In the genomic region with DNA sequence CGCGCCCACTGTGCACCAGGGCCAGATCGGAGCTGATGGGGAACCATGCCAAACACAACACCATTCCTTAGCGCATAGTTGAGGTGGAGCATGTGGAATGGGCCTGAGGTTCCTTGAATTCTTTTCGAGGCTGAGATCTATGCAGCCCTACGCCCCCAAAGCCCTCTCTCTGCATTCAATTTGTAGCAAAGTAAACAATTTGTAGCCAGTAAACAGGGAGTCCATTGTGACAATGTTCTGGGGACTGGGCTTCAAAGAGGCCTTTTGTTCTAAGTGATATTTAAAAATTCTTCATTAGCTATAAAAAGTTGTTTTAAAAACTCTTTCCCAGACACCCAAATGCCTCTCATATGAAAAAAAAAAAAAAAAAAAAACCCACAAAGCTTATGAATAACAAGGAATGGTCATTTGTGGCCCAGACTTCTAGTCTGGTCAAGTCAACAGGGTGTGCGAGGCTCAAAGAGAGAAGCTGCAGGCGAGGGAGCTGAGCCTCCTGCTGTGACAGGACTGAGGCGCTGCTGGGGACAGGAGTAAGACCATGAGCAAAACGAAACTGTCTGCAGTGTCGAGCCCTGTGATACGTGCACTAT, we compare ENCODE assay signal across 1 cellular context.
TF ChIP-seq lines count a peak whose summit lies in the region.

No MANE protein-coding gene starts in this region.

TF ChIP-seq in IMR-90, 13 proteins besides CTCF, POLR2A, EP300 and RAD21:
- TF ChIP-seq USF2 (IDR thresholded peaks at IDR 0.05; ENCODE audit: low read depth, low read length) (no peak), SMC3 (IDR thresholded peaks at IDR 0.05; ENCODE audit: low read depth, low read length) (no peak), RFX5 (IDR thresholded peaks at IDR 0.05; ENCODE audit: low read depth, low read length) (no peak), MXI1 (IDR thresholded peaks at IDR 0.05; ENCODE audit: borderline replicate concordance, low read depth, low read length) (no peak), MAFK (IDR thresholded peaks at IDR 0.05; ENCODE audit: low read depth, low read length) (no peak), FOS (IDR thresholded peaks at IDR 0.05; ENCODE audit: low read depth, low read length) (no peak), MAZ (IDR thresholded peaks at IDR 0.05; ENCODE audit: borderline replicate concordance, low read depth, low read length) (no peak), ELK1 (IDR thresholded peaks at IDR 0.05; ENCODE audit: borderline replicate concordance, low read depth, low read length) (no peak), CHD1 (IDR thresholded peaks at IDR 0.05; ENCODE audit: low read depth, low read length) (no peak), NFE2L2 (IDR thresholded peaks at IDR 0.05; ENCODE audit: low read depth, low read length) (no peak), RCOR1 (IDR thresholded peaks at IDR 0.05; ENCODE audit: insufficient replicate concordance, low read length) (no peak), CEBPB (IDR thresholded peaks at IDR 0.05; ENCODE audit: low read depth, low read length) (no peak), BHLHE40 (IDR thresholded peaks at IDR 0.05; ENCODE audit: low read depth, low read length) (no peak)
TF ChIP-seq in IMR-90: peak in this region for 0.
